18 cellular contexts compared by ENCODE assay signal in genomic region chr4:180538384-180539052, GRCh38.
A peak's percentile ranks its signal among the peaks of the same experiment; 100 is the strongest.
DNase-seq lines count a peak whose midpoint lies in the region; ATAC-seq and TF ChIP-seq lines count a peak whose summit lies in the region.
"Had no signal": no experiment of that assay in that cellular context is flagged by ENCODE, and none has a peak within 500 bp of the region (broad histone marks: within the 10 kb centered on the region; RNA-seq: fewer than 3 reads in every experiment).

No MANE protein-coding gene starts in this region.

- ATAC-seq in WTC11 (peak; percentile 75), left lung (no peak)
- ATAC-seq: CD8-positive, alpha-beta T cell; HCT116 had no signal

- H3K27ac ChIP-seq in neuronal stem cell (replicated peaks; ENCODE audit: low read length), result no peak overlapping the region
- no peak overlapping the region for H3K27ac ChIP-seq in left lung
- H3K27ac ChIP-seq: BLaER1, RWPE1 had no signal

- no peaks in the 10 kb centered on the region for H3K36me3 Mint-ChIP-seq in WTC11
- H3K36me3 Mint-ChIP-seq: CD8-positive, alpha-beta T cell had no signal

- no peaks in the 10 kb centered on the region for H3K27me3 Mint-ChIP-seq in WTC11 (ENCODE audit: low read depth)

- peaks cover 3 to 9% of the 10 kb centered on the region in 2 donors for H3K4me1 ChIP-seq in neuronal stem cell (ENCODE audit: control insufficient read depth in 2 of 2, insufficient read depth in 1 of 2, low read depth in 1 of 2, low read length in 2 of 2)
- no peaks in the 10 kb centered on the region for H3K4me1 ChIP-seq in left lung
- H3K4me1 ChIP-seq: BLaER1 had no signal

- no peak overlapping the region for H2AK5ac ChIP-seq in neuronal stem cell (ENCODE audit: low read depth, low read length)

- CTCF ChIA-PET in WTC11 (lab: Charles Lee), result no interaction called here

- H3K4me3 Mint-ChIP-seq in WTC11, result no peak overlapping the region
- H3K4me3 Mint-ChIP-seq: CD8-positive, alpha-beta T cell had no signal

- no peak overlapping the region for H3K18ac ChIP-seq in neuronal stem cell (ENCODE audit: low read length)

- no peak overlapping the region for H3K4ac ChIP-seq in neuronal stem cell (ENCODE audit: low read length)

- no peak overlapping the region for H3K4me3 ChIP-seq in neuronal stem cell (ENCODE audit: low read length in 2 of 2)
- no peak overlapping the region for H3K4me3 ChIP-seq in H7 (ENCODE audit: insufficient read depth, low read depth, low read length)
- H3K4me3 ChIP-seq in left lung, result no peak overlapping the region
- H3K4me3 ChIP-seq: BLaER1 had no signal

- no peak overlapping the region for H2AFZ ChIP-seq in neuronal stem cell (ENCODE audit: low read length)

- TF ChIP-seq CTCF in WTC11 (IDR thresholded peaks at IDR 0.05), result no peak
- TF ChIP-seq CTCF in left lung (IDR thresholded peaks at IDR 0.05), result no peak

- POLR2A ChIA-PET in WTC11 (lab: Charles Lee), result interaction anchor here (0.7 kb wide), 1 partner anchor 9 kb away, joined by 3 read pairs; no protein-coding TSS in a partner anchor

- H3K14ac ChIP-seq in neuronal stem cell (ENCODE audit: low read length), result no peak overlapping the region

- no peak overlapping the region for H3K23ac ChIP-seq in neuronal stem cell (ENCODE audit: low read depth, low read length, poor library complexity)

- H3K36me3 ChIP-seq in neuronal stem cell (replicated peaks in 1 of 2; ENCODE audit: control insufficient read depth in 2 of 2, insufficient read depth in 2 of 2, low read length in 2 of 2), result no peaks in the 10 kb centered on the region
- H3K36me3 ChIP-seq in H7 (replicated peaks; ENCODE audit: control insufficient read depth, insufficient read depth, low read length), result no peaks in the 10 kb centered on the region
- no peaks in the 10 kb centered on the region for H3K36me3 ChIP-seq in left lung
- H3K36me3 ChIP-seq: BLaER1 had no signal

- H3K27me3 ChIP-seq in neuronal stem cell (ENCODE audit: control insufficient read depth in 3 of 3, insufficient read depth in 3 of 3, low read depth in 1 of 3, low read length in 3 of 3) (no peaks in the 10 kb centered on the region), H7 (ENCODE audit: control insufficient read depth, insufficient read depth, low read length) (no peaks in the 10 kb centered on the region), left lung (no peaks in the 10 kb centered on the region)
- H3K27me3 ChIP-seq: BLaER1 had no signal

- H2BK12ac ChIP-seq in neuronal stem cell (ENCODE audit: low read length), result no peak overlapping the region

- intact Hi-C loops in left lung (cut with DNase I), result no loop called here

- DNase-seq in NCI-H524 (lab: John Stamatoyannopoulos, UW) (peak; percentile 14 to 28), NCI-H524 treated with DMSO at 0.1 percent for 48 hours (lab: John Stamatoyannopoulos, UW) (no peak), NCI-H82 (lab: John Stamatoyannopoulos, UW) (peak; percentile 82), WTC11 (ENCODE audit: low spot score) (no peak), A172 (ENCODE audit: low spot score) (no peak), neuronal stem cell (ENCODE audit: low spot score) (no peak), H7 (no peak), left lung (no peak)
- DNase-seq: 8988T; CD8-positive, alpha-beta T cell; NCI-H1105 treated with DMSO at 0.1 percent for 48 hours; NCI-H1930; NCI-H510A; NK-92 treated with Interleukin-12 subunit alpha and Interleukin-12 subunit beta, amount 100 ng/mL, for 24 hours; SW 1271 had no signal

- H3K9me3 Mint-ChIP-seq in WTC11, result no peaks in the 10 kb centered on the region
- H3K9me3 Mint-ChIP-seq: CD8-positive, alpha-beta T cell had no signal

- H3K4me2 ChIP-seq in neuronal stem cell (ENCODE audit: insufficient read depth, low read length, poor library complexity, severe bottlenecking), result no peak overlapping the region
- H3K4me2 ChIP-seq: BLaER1 had no signal

- H2BK120ac ChIP-seq in neuronal stem cell (ENCODE audit: low read depth, low read length), result no peak overlapping the region

- H3K9me3 ChIP-seq in neuronal stem cell (replicated peaks in 1 of 2; ENCODE audit: control insufficient read depth in 2 of 2, insufficient read depth in 1 of 2, low read depth in 1 of 2, low read length in 2 of 2) (no peaks in the 10 kb centered on the region), left lung (peaks cover 0 to 1% of the 10 kb centered on the region in 2 donors)
- H3K9me3 ChIP-seq: BLaER1 had no signal

- no peak overlapping the region for H4K91ac ChIP-seq in neuronal stem cell (ENCODE audit: low read depth, low read length, poor library complexity)

- no peak overlapping the region for H3K9ac ChIP-seq in neuronal stem cell (ENCODE audit: low read depth, low read length, poor library complexity)
- H3K9ac ChIP-seq: BLaER1 had no signal

- H3K4me1 Mint-ChIP-seq in WTC11, result peaks cover 64% of the 10 kb centered on the region

- peak overlapping the region; percentile 51 for H3K27ac Mint-ChIP-seq in WTC11
- H3K27ac Mint-ChIP-seq: CD8-positive, alpha-beta T cell had no signal

- no peaks in the 10 kb centered on the region for H3K79me1 ChIP-seq in neuronal stem cell (ENCODE audit: low read depth, low read length)

- WGBS in neuronal stem cell (ENCODE audit: extremely low coverage in 2 of 2, insufficient read length in 2 of 2, insufficient replicate concordance in 1 of 2), 2 donors, result no CpG with 5 or more reads among the region's 8 CpGs

- H2BK5ac ChIP-seq in neuronal stem cell (ENCODE audit: low read length), result no peak overlapping the region

- H2BK15ac ChIP-seq in neuronal stem cell (ENCODE audit: low read length), result no peak overlapping the region

- H4K8ac ChIP-seq in neuronal stem cell (ENCODE audit: low read depth, low read length), result no peak overlapping the region

TF ChIP-seq in WTC11, 78 proteins besides CTCF, POLR2A, EP300 and RAD21 (continues in another document):
- TF ChIP-seq, protein P1, sequence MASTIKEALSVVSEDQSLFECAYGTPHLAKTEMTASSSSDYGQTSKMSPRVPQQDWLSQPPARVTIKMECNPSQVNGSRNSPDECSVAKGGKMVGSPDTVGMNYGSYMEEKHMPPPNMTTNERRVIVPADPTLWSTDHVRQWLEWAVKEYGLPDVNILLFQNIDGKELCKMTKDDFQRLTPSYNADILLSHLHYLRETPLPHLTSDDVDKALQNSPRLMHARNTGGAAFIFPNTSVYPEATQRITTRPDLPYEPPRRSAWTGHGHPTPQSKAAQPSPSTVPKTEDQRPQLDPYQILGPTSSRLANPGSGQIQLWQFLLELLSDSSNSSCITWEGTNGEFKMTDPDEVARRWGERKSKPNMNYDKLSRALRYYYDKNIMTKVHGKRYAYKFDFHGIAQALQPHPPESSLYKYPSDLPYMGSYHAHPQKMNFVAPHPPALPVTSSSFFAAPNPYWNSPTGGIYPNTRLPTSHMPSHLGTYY (CRISPR knock-in tag; IDR thresholded peaks at IDR 0.05), result no peak
- TF ChIP-seq SMAD3 (CRISPR knock-in tag; IDR thresholded peaks at IDR 0.05; ENCODE audit: borderline replicate concordance), result no peak
- TF ChIP-seq ZNF219 (CRISPR knock-in tag; IDR thresholded peaks at IDR 0.05; ENCODE audit: borderline replicate concordance), result no peak
- TF ChIP-seq PRRX2 (CRISPR knock-in tag; IDR thresholded peaks at IDR 0.05), result no peak
- no peak for TF ChIP-seq FOXJ3 (CRISPR knock-in tag; IDR thresholded peaks at IDR 0.05; ENCODE audit: borderline replicate concordance)
- no peak for TF ChIP-seq OVOL2 (CRISPR knock-in tag; IDR thresholded peaks at IDR 0.05; ENCODE audit: borderline replicate concordance)
- TF ChIP-seq, protein P2, sequence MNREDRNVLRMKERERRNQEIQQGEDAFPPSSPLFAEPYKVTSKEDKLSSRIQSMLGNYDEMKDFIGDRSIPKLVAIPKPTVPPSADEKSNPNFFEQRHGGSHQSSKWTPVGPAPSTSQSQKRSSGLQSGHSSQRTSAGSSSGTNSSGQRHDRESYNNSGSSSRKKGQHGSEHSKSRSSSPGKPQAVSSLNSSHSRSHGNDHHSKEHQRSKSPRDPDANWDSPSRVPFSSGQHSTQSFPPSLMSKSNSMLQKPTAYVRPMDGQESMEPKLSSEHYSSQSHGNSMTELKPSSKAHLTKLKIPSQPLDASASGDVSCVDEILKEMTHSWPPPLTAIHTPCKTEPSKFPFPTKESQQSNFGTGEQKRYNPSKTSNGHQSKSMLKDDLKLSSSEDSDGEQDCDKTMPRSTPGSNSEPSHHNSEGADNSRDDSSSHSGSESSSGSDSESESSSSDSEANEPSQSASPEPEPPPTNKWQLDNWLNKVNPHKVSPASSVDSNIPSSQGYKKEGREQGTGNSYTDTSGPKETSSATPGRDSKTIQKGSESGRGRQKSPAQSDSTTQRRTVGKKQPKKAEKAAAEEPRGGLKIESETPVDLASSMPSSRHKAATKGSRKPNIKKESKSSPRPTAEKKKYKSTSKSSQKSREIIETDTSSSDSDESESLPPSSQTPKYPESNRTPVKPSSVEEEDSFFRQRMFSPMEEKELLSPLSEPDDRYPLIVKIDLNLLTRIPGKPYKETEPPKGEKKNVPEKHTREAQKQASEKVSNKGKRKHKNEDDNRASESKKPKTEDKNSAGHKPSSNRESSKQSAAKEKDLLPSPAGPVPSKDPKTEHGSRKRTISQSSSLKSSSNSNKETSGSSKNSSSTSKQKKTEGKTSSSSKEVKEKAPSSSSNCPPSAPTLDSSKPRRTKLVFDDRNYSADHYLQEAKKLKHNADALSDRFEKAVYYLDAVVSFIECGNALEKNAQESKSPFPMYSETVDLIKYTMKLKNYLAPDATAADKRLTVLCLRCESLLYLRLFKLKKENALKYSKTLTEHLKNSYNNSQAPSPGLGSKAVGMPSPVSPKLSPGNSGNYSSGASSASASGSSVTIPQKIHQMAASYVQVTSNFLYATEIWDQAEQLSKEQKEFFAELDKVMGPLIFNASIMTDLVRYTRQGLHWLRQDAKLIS (CRISPR knock-in tag; IDR thresholded peaks at IDR 0.05; ENCODE audit: borderline replicate concordance), result no peak
- TF ChIP-seq KAT7 (CRISPR knock-in tag; IDR thresholded peaks at IDR 0.05; ENCODE audit: borderline replicate concordance), result no peak
- TF ChIP-seq, protein P3, sequence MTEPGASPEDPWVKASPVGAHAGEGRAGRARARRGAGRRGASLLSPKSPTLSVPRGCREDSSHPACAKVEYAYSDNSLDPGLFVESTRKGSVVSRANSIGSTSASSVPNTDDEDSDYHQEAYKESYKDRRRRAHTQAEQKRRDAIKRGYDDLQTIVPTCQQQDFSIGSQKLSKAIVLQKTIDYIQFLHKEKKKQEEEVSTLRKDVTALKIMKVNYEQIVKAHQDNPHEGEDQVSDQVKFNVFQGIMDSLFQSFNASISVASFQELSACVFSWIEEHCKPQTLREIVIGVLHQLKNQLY (CRISPR knock-in tag; IDR thresholded peaks at IDR 0.05), result no peak
- no peak for TF ChIP-seq GTF2I (CRISPR knock-in tag; conservative IDR thresholded peaks at IDR 0.05)

Comparison
In these comparisons a context has a peak if more than half of its experiments do, and no peak if none do; other contexts are left out.
1. DNase-seq: peak in NCI-H524 (2 of 2) and NCI-H82 (single experiment); none in NCI-H524 treated with DMSO at 0.1 percent for 48 hours (single experiment), WTC11 (single experiment), A172 (single experiment), neuronal stem cell (single experiment), H7 (single experiment) and left lung (0 of 2).